Comparison of ENCODE assay signal across 8 cellular contexts in the genomic region with DNA sequence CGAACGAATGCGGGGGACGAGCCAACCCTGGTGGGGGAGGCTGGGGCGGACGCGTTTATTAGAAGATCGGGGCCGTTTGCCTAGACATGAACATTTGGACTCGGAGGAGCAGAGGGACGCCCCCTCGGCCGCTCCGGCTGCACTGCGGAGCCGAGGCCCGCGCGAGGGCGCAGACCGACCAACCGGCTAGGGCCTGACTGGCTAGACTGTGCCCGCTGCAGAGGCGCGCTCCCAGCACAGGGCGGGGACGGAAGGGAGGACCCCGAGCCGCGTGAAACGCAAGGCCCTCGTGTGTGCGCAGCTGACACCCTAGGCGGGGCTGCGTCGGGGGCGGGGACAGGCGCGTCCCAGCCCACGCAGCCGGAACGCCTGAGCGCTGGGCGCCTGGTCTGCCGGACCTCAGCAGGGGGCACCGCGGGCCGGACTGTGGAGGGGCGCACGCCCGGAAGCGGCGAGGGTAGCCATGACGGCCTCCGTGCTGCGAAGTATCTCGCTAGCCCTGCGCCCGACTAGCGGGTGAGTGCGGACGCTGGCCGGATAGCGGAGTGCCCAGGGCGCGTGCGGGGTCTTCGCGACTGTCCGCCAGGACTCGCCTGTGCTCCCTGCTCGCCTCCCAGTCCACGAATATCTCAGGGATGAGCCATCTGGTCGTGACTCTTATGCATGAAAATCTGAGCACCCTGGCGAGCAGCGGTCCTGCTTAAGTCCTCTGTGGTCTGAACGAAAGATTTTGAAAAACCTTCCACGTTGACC. TPM values are rescaled to one million over a fixed set of nuclear protein-coding genes. Genes with fewer than 3 reads are reported as not detected.
A peak's percentile ranks its signal among the peaks of the same experiment; 100 is the strongest.
DNase-seq lines count a peak whose midpoint lies in the region; ATAC-seq and TF ChIP-seq lines count a peak whose summit lies in the region.

A gene (plus strand): TSS at position 454 of the 753 bp plus-strand sequence. CDS start 10 bp downstream, at position 464.

- no peaks in the 10 kb centered on the region for H3K9me3 Mint-ChIP-seq in IgD-negative memory B cell
- H3K9me3 Mint-ChIP-seq in activated T-cell treated with anti-CD3 and anti-CD28 coated beads, Interleukin-2, amount 50 U/mL, for 24 hours: no peaks in the 10 kb centered on the region

- peaks cover 45 to 48% (median 48%) of the 10 kb centered on the region in 3 donors for H3K4me1 Mint-ChIP-seq in IgD-negative memory B cell
- peaks cover 42% of the 10 kb centered on the region for H3K4me1 Mint-ChIP-seq in activated T-cell treated with anti-CD3 and anti-CD28 coated beads, Interleukin-2, amount 50 U/mL, for 24 hours (ENCODE audit: low read depth)

- WGBS in esophagus, 2 donors: 0% methylated on average over 71 to 78 of the region's 78 CpGs

- H3K4me3 ChIP-seq in esophagus (ENCODE audit: low read depth in 1 of 2, low read length in 2 of 2) (peak within 1 kb of the TSS; percentile 91 to 95), muscle layer of duodenum (ENCODE audit: low read depth in 1 of 2, low read length in 2 of 2) (peak within 1 kb of the TSS; percentile 83 to 99)

- no peaks in the 10 kb centered on the region for H3K27me3 ChIP-seq in esophagus (ENCODE audit: control insufficient read depth in 1 of 2, insufficient read depth in 2 of 2, low read length in 2 of 2)
- no peaks in the 10 kb centered on the region for H3K27me3 ChIP-seq in muscle layer of duodenum (ENCODE audit: low read depth, low read length)

- peaks cover 5 to 10% of the 10 kb centered on the region in 2 donors for H3K4me1 ChIP-seq in esophagus (ENCODE audit: control insufficient read depth in 2 of 2, insufficient read depth in 2 of 2, low read length in 1 of 2)
- H3K4me1 ChIP-seq in muscle layer of duodenum (ENCODE audit: control insufficient read depth in 1 of 2, insufficient read depth in 2 of 2, low read length in 2 of 2): peaks cover 11 to 35% of the 10 kb centered on the region in 2 donors

- peaks cover 2% of the 10 kb centered on the region for H3K36me3 Mint-ChIP-seq in IgD-negative memory B cell
- peaks cover 83% of the 10 kb centered on the region for H3K36me3 Mint-ChIP-seq in activated T-cell treated with anti-CD3 and anti-CD28 coated beads, Interleukin-2, amount 50 U/mL, for 24 hours (ENCODE audit: low read depth)

- H3K27ac Mint-ChIP-seq in IgD-negative memory B cell: peak within 1 kb of the TSS; percentile 82 to 100 (median 98)
- peak within 1 kb of the TSS; percentile 95 for H3K27ac Mint-ChIP-seq in activated T-cell treated with anti-CD3 and anti-CD28 coated beads, Interleukin-2, amount 50 U/mL, for 24 hours

- peak within 1 kb of the TSS; percentile 95 to 97 for H3K27ac ChIP-seq in esophagus (ENCODE audit: low read depth in 2 of 2, low read length in 1 of 2)
- H3K27ac ChIP-seq in muscle layer of duodenum (ENCODE audit: low read length): peak within 1 kb of the TSS; percentile 96

- no peaks in the 10 kb centered on the region for H3K9me3 ChIP-seq in esophagus (ENCODE audit: control insufficient read depth in 2 of 2, insufficient read depth in 1 of 2, low read depth in 1 of 2, low read length in 1 of 2)
- H3K9me3 ChIP-seq in muscle layer of duodenum (ENCODE audit: control insufficient read depth in 1 of 2, low read length in 2 of 2): no peaks in the 10 kb centered on the region

- peak; percentile 78 for ATAC-seq in GM21529 (IDR thresholded peaks at IDR 0.05; ENCODE audit: unreplicated experiment)

- DNase-seq in DMS153 treated with DMSO at 0.1 percent for 48 hours (lab: John Stamatoyannopoulos, UW; ENCODE audit: unreplicated experiment): peak; percentile 67
- peak; percentile 95 for DNase-seq in activated T-cell treated with anti-CD3 and anti-CD28 coated beads, Interleukin-2, amount 50 U/mL, for 24 hours
- peak; percentile 79 to 91 for DNase-seq in stimulated activated CD8-positive, alpha-beta memory T cell treated with anti-CD3 and anti-CD28 coated beads, Interleukin-7, amount 100 ng/mL, for 4 hours (ENCODE audit: low read depth in 2 of 2)

- H3K4me3 Mint-ChIP-seq in IgD-negative memory B cell: peak within 1 kb of the TSS; percentile 94 to 100 (median 96)
- H3K4me3 Mint-ChIP-seq in activated T-cell treated with anti-CD3 and anti-CD28 coated beads, Interleukin-2, amount 50 U/mL, for 24 hours: peak within 1 kb of the TSS; percentile 92

- no peaks in the 10 kb centered on the region for H3K27me3 Mint-ChIP-seq in IgD-negative memory B cell
- H3K27me3 Mint-ChIP-seq in activated T-cell treated with anti-CD3 and anti-CD28 coated beads, Interleukin-2, amount 50 U/mL, for 24 hours: no peaks in the 10 kb centered on the region

- H3K36me3 ChIP-seq in esophagus (ENCODE audit: control insufficient read depth in 2 of 2, insufficient read depth in 2 of 2, low read length in 1 of 2): peaks cover 0 to 9% of the 10 kb centered on the region in 2 donors
- peaks cover 15 to 26% of the 10 kb centered on the region in 2 donors for H3K36me3 ChIP-seq in muscle layer of duodenum (ENCODE audit: control insufficient read depth in 1 of 2, insufficient read depth in 2 of 2, low read length in 2 of 2)

TF ChIP-seq in PFSK-1, 5 proteins besides CTCF, POLR2A, EP300 and RAD21:
- TF ChIP-seq, protein P1, sequence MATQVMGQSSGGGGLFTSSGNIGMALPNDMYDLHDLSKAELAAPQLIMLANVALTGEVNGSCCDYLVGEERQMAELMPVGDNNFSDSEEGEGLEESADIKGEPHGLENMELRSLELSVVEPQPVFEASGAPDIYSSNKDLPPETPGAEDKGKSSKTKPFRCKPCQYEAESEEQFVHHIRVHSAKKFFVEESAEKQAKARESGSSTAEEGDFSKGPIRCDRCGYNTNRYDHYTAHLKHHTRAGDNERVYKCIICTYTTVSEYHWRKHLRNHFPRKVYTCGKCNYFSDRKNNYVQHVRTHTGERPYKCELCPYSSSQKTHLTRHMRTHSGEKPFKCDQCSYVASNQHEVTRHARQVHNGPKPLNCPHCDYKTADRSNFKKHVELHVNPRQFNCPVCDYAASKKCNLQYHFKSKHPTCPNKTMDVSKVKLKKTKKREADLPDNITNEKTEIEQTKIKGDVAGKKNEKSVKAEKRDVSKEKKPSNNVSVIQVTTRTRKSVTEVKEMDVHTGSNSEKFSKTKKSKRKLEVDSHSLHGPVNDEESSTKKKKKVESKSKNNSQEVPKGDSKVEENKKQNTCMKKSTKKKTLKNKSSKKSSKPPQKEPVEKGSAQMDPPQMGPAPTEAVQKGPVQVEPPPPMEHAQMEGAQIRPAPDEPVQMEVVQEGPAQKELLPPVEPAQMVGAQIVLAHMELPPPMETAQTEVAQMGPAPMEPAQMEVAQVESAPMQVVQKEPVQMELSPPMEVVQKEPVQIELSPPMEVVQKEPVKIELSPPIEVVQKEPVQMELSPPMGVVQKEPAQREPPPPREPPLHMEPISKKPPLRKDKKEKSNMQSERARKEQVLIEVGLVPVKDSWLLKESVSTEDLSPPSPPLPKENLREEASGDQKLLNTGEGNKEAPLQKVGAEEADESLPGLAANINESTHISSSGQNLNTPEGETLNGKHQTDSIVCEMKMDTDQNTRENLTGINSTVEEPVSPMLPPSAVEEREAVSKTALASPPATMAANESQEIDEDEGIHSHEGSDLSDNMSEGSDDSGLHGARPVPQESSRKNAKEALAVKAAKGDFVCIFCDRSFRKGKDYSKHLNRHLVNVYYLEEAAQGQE (IDR thresholded peaks at IDR 0.05; ENCODE audit: insufficient read depth in 1 of 2, low read depth in 2 of 2, low read length in 2 of 2): peak; percentile 5 to 46; a peak in 1 of 4 replicates
- peak; percentile 93 for TF ChIP-seq POLR2AphosphoS5 (IDR thresholded peaks at IDR 0.05; ENCODE audit: low read depth, low read length)
- peak; percentile 93; the same call in 1 of the 2 replicates for TF ChIP-seq SIN3A (IDR thresholded peaks at IDR 0.05; ENCODE audit: borderline replicate concordance, insufficient read depth, low read length)
- TF ChIP-seq TAF1 (IDR thresholded peaks at IDR 0.05; ENCODE audit: borderline replicate concordance, insufficient read depth, low read length): peak; percentile 91
- peak; percentile 99 for TF ChIP-seq FOXP2 (optimal IDR thresholded peaks at IDR 0.05; ENCODE audit: borderline replicate concordance, extremely low read depth, extremely low read length, insufficient read depth)

RNA-seq across cellular contexts. Expression of the gene that starts here (rescaled TPM):
- 75.6 TPM for polyA plus RNA-seq in IgD-negative memory B cell
- polyA plus RNA-seq in PFSK-1 (2012; ENCODE audit: insufficient read length, low read depth): 43.9 TPM
- 10 to 100 TPM; 27.9 to 46.2 TPM for polyA plus RNA-seq in esophagus

Comparison
In these comparisons a context has a peak if more than half of its experiments do, and no peak if none do; other contexts are left out.
1. Peak in every context shown above with its lines: DNase-seq, ATAC-seq, H3K4me3 ChIP-seq and H3K27ac ChIP-seq.